In the genomic region with DNA sequence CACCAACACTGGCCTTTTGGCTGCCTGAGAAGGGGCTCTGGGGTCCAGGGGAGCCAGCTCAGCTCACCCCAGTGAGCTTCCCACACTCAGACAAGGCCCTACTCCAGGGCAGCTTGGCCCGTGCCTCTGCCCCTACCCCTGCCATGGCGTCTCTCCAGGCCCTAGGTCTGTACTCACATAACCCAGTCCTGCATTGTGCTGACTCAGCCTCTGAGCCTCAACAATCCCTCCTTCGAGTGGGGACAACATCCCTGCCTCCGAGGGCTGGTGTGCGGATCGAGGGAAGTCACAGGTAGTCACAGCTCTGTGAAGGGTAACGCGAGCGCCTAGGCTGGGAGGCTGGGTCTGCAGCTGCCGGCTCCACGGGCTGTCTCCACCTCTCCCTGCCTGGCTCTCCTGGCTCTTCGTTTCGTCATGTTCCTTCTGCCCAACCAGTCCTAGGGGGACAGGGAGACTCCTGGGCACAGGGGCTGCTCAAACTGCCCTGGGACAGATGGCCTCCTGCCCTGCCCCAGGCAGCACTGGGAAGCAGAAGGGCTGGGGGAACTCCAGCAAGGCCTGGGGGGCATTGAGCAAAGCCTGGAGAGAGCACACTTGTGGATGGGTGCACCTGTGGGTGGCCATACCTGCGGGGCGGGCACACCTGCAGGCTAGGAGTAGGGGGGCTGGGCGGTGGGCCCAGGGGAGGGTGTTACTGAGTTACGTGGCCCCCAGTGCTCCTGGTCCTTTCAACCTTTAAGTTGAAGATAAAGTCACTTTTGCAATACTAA, we compare ENCODE assay signal across 34 cellular contexts.
"Had no signal": no experiment of that assay in that cellular context is flagged by ENCODE, and none has a peak within 500 bp of the region (broad histone marks: within the 10 kb centered on the region; RNA-seq: fewer than 3 reads in every experiment).

No MANE protein-coding gene starts in this region.

- H3K9ac ChIP-seq: SK-N-SH had no signal

- H3K4me2 ChIP-seq: SK-N-SH had no signal

- H3K27me3 ChIP-seq: brain microvascular endothelial cell, MG63, Peyer's patch, SJSA1 had no signal

- ATAC-seq: activated T-cell treated with anti-CD3 and anti-CD28 coated beads, Interleukin-2, amount 50 U/mL, for 4 hours; PC-3 had no signal

- DNase-seq: activated B cell treated with CpG ODN at 0.5 μM for 24 hours; activated CD4-positive, alpha-beta memory T cell treated with anti-CD3 and anti-CD28 coated beads for 36 hours; activated CD4-positive, alpha-beta T cell treated with anti-CD3 and anti-CD28 coated beads for 4 hours; activated CD4-positive, alpha-beta T cell treated with anti-CD3 and anti-CD28 coated beads, Interleukin-2, amount 50 U/mL, for 1 hour; activated CD4-positive, CD25-positive, alpha-beta regulatory T cell treated with anti-CD3 and anti-CD28 coated beads, Interleukin-2, amount 50 U/mL, for 72 hours; activated CD8-positive, alpha-beta memory T cell treated with anti-CD3 and anti-CD28 coated beads, Interleukin-2, amount 50 U/mL, for 4 hours; activated effector memory CD4-positive, alpha-beta T cell treated with Interleukin-2 at 50 U/mL for 16 hours; activated naive CD4-positive, alpha-beta T cell treated with anti-CD3 and anti-CD28 coated beads, Interleukin-2, amount 10 ng/mL, durations not matched to agents 7 days and 5 days; activated T-cell treated with anti-CD3 and anti-CD28 coated beads for 4 hours; activated T-cell treated with anti-CD3 and anti-CD28 coated beads, Interleukin-2, amount 50 U/mL, for 4 hours; amniotic stem cell; aorta; brain microvascular endothelial cell; central memory CD4-positive, alpha-beta T cell; Karpas-422; MG63; NCI-H1048; NCI-H1105 treated with DMSO at 0.1 percent for 48 hours; NCI-H1436 treated with DMSO at 0.1 percent for 48 hours; NCI-H1694 treated with DMSO at 0.1 percent for 48 hours; NCI-H2029; NCI-H345; NCI-H524 treated with DMSO at 0.1 percent for 48 hours; PC-3; RPMI8226; SHP77 treated with DMSO at 0.1 percent for 48 hours; T-helper 2 cell; T-helper 9 cell had no signal

- H3K36me3 ChIP-seq: brain microvascular endothelial cell, MG63, Peyer's patch, SJSA1 had no signal

- H3K4me1 ChIP-seq: Peyer's patch had no signal

- H3K9me3 Mint-ChIP-seq: activated B cell treated with CpG ODN at 0.5 μM for 24 hours; activated CD4-positive, alpha-beta memory T cell treated with anti-CD3 and anti-CD28 coated beads for 36 hours; activated naive CD4-positive, alpha-beta T cell treated with anti-CD3 and anti-CD28 coated beads, Interleukin-2, amount 10 ng/mL, durations not matched to agents 7 days and 5 days; activated T-cell treated with anti-CD3 and anti-CD28 coated beads, Interleukin-2, amount 50 U/mL, for 4 hours; activated T-helper 1 cell treated with anti-CD3 and anti-CD28 coated beads, Interleukin-12 subunit alpha, Interleukin-12 subunit beta, Interleukin-2, Interleukin-4 antibody, amounts not matched to agents 30 ng/mL and 10 ng/mL and 1 ng/mL, durations not matched to agents 14 hours and 24 hours and 36 hours had no signal

- H3K27me3 Mint-ChIP-seq: activated B cell treated with CpG ODN at 0.5 μM for 24 hours; activated CD4-positive, alpha-beta memory T cell treated with anti-CD3 and anti-CD28 coated beads for 36 hours; activated naive CD4-positive, alpha-beta T cell treated with anti-CD3 and anti-CD28 coated beads, Interleukin-2, amount 10 ng/mL, durations not matched to agents 7 days and 5 days; activated naive CD8-positive, alpha-beta T cell had no signal

- H3K4me3 Mint-ChIP-seq: activated B cell treated with CpG ODN at 0.5 μM for 24 hours; activated CD4-positive, alpha-beta memory T cell treated with anti-CD3 and anti-CD28 coated beads for 36 hours; activated naive CD4-positive, alpha-beta T cell treated with anti-CD3 and anti-CD28 coated beads, Interleukin-2, amount 10 ng/mL, durations not matched to agents 7 days and 5 days; activated naive CD8-positive, alpha-beta T cell; activated T-cell treated with anti-CD3 and anti-CD28 coated beads, Interleukin-2, amount 50 U/mL, for 4 hours; activated T-helper 1 cell treated with anti-CD3 and anti-CD28 coated beads, Interleukin-12 subunit alpha, Interleukin-12 subunit beta, Interleukin-2, Interleukin-4 antibody, amounts not matched to agents 30 ng/mL and 10 ng/mL and 1 ng/mL, durations not matched to agents 14 hours and 24 hours and 36 hours had no signal

- H3K27ac Mint-ChIP-seq: activated B cell treated with CpG ODN at 0.5 μM for 24 hours; activated CD4-positive, alpha-beta memory T cell treated with anti-CD3 and anti-CD28 coated beads for 36 hours; activated naive CD4-positive, alpha-beta T cell treated with anti-CD3 and anti-CD28 coated beads, Interleukin-2, amount 10 ng/mL, durations not matched to agents 7 days and 5 days; activated naive CD8-positive, alpha-beta T cell; activated T-helper 1 cell treated with anti-CD3 and anti-CD28 coated beads, Interleukin-12 subunit alpha, Interleukin-12 subunit beta, Interleukin-2, Interleukin-4 antibody, amounts not matched to agents 30 ng/mL and 10 ng/mL and 1 ng/mL, durations not matched to agents 14 hours and 24 hours and 36 hours had no signal

- H3K4me3 ChIP-seq: MG63, Peyer's patch, SJSA1 had no signal

- H3K4me1 Mint-ChIP-seq: activated B cell treated with CpG ODN at 0.5 μM for 24 hours; activated naive CD4-positive, alpha-beta T cell treated with anti-CD3 and anti-CD28 coated beads, Interleukin-2, amount 10 ng/mL, durations not matched to agents 7 days and 5 days had no signal

- H3K27ac ChIP-seq: brain microvascular endothelial cell, Peyer's patch, SJSA1, VCaP had no signal

- H3K36me3 Mint-ChIP-seq: activated naive CD8-positive, alpha-beta T cell had no signal

- H3K9me3 ChIP-seq: MG63, Peyer's patch, SJSA1, SK-N-SH had no signal
